Comparison of ENCODE assay signal across 13 cellular contexts in genomic region chr4:57424231-57424897, GRCh38.
DNase-seq lines count a peak whose midpoint lies in the region; TF ChIP-seq lines count a peak whose summit lies in the region.
"Had no signal": no experiment of that assay in that cellular context is flagged by ENCODE, and none has a peak within 500 bp of the region (broad histone marks: within the 10 kb centered on the region; RNA-seq: fewer than 3 reads in every experiment).

No MANE protein-coding gene starts in this region.

- H3K27ac Mint-ChIP-seq in Caco-2 (ENCODE audit: unreplicated experiment), result no peak overlapping the region
- H3K27ac Mint-ChIP-seq in activated naive CD4-positive, alpha-beta T cell treated with anti-CD3 and anti-CD28 coated beads, Interleukin-2, amount 10 ng/mL, durations not matched to agents 7 days and 5 days, result no peak overlapping the region

- H3K4me1 ChIP-seq in Caco-2, result no peaks in the 10 kb centered on the region
- H3K4me1 ChIP-seq: colonic mucosa had no signal

- H3K9me3 ChIP-seq in Caco-2, result no peaks in the 10 kb centered on the region
- H3K9me3 ChIP-seq: colonic mucosa had no signal

- peaks cover 18% of the 10 kb centered on the region for H3K27me3 Mint-ChIP-seq in Caco-2 (ENCODE audit: insufficient read depth, unreplicated experiment)
- no peaks in the 10 kb centered on the region for H3K27me3 Mint-ChIP-seq in activated naive CD4-positive, alpha-beta T cell treated with anti-CD3 and anti-CD28 coated beads, Interleukin-2, amount 10 ng/mL, durations not matched to agents 7 days and 5 days

- H3K36me3 ChIP-seq in Caco-2 (ENCODE audit: control insufficient read depth, insufficient read depth, low read length), result no peaks in the 10 kb centered on the region
- H3K36me3 ChIP-seq: colonic mucosa had no signal

- H3K4me3 Mint-ChIP-seq in Caco-2 (ENCODE audit: unreplicated experiment), result no peak overlapping the region
- no peak overlapping the region for H3K4me3 Mint-ChIP-seq in activated naive CD4-positive, alpha-beta T cell treated with anti-CD3 and anti-CD28 coated beads, Interleukin-2, amount 10 ng/mL, durations not matched to agents 7 days and 5 days

- no peaks in the 10 kb centered on the region; the same call in 1 of the 2 replicates for H3K27me3 ChIP-seq in Caco-2 (replicated peaks; ENCODE audit: control insufficient read depth, insufficient read depth, low read length)
- H3K27me3 ChIP-seq: colonic mucosa had no signal

- BruUV-seq in Caco-2 (replicated peaks; lab: Mats Ljungman, UMichigan), result no TSS peak

- CTCF ChIA-PET in RWPE1 (lab: Yijun Ruan, JAX) (interaction anchor here (0.6 to 2.2 kb wide), 3 partner anchors 11 to 798 kb away, joined by 3 to 15 read pairs (median 3); no protein-coding TSS in a partner anchor), Caco-2 (lab: Charles Lee) (no interaction called here)
- CTCF ChIA-PET in activated naive CD4-positive, alpha-beta T cell treated with anti-CD3 and anti-CD28 coated beads, Interleukin-2, amount 10 ng/mL, durations not matched to agents 7 days and 5 days (lab: Charles Lee), result no interaction called here

- no peak overlapping the region for H3K4me3 ChIP-seq in fibroblast of mammary gland (ENCODE audit: control insufficient read depth, low read depth, low read length)
- no peak overlapping the region for H3K4me3 ChIP-seq in Caco-2 (ENCODE audit: low read depth, low read length)
- H3K4me3 ChIP-seq: colonic mucosa, SK-N-MC had no signal

- H3K27ac ChIP-seq in RWPE1, result peak overlapping the region; percentile 41; the same call in 1 of the 2 replicates
- H3K27ac ChIP-seq: colonic mucosa, SK-N-MC had no signal

- POLR2A ChIA-PET in RWPE1 (lab: Yijun Ruan, JAX; ENCODE audit: low non-redundant PET), result no interaction called here
- POLR2A ChIA-PET in Caco-2 (lab: Charles Lee), result no interaction called here

- no peaks in the 10 kb centered on the region for H3K9me3 Mint-ChIP-seq in Caco-2 (ENCODE audit: unreplicated experiment)
- no peaks in the 10 kb centered on the region for H3K9me3 Mint-ChIP-seq in activated naive CD4-positive, alpha-beta T cell treated with anti-CD3 and anti-CD28 coated beads, Interleukin-2, amount 10 ng/mL, durations not matched to agents 7 days and 5 days

- intact Hi-C loops in Caco-2 (cut with micrococcal nuclease; ENCODE audit: unreplicated experiment), result no loop called here

- H3K36me3 Mint-ChIP-seq in Caco-2 (ENCODE audit: insufficient read depth, unreplicated experiment), result no peaks in the 10 kb centered on the region
- no peaks in the 10 kb centered on the region for H3K36me3 Mint-ChIP-seq in activated naive CD4-positive, alpha-beta T cell treated with anti-CD3 and anti-CD28 coated beads, Interleukin-2, amount 10 ng/mL, durations not matched to agents 7 days and 5 days

- H3K4me1 Mint-ChIP-seq in Caco-2 (ENCODE audit: low read depth, unreplicated experiment), result no peaks in the 10 kb centered on the region
- H3K4me1 Mint-ChIP-seq in activated naive CD4-positive, alpha-beta T cell treated with anti-CD3 and anti-CD28 coated beads, Interleukin-2, amount 10 ng/mL, durations not matched to agents 7 days and 5 days, result no peaks in the 10 kb centered on the region

- DNase-seq in GM04503 (ENCODE audit: low read depth), result peak; percentile 86
- peak; percentile 95 for DNase-seq in RWPE1 (ENCODE audit: low spot score)
- DNase-seq in fibroblast of mammary gland (ENCODE audit: low read depth), result peak; percentile 87
- DNase-seq in renal cortical epithelial cell (ENCODE audit: low read depth), result peak; percentile 92
- no peak for DNase-seq in epidermal melanocyte (ENCODE audit: insufficient read length, low spot score)
- DNase-seq in Caco-2, result no peak
- no peak for DNase-seq in GF-D8 (lab: John Stamatoyannopoulos, UW)
- no peak for DNase-seq in activated naive CD4-positive, alpha-beta T cell treated with anti-CD3 and anti-CD28 coated beads, Interleukin-2, amount 10 ng/mL, durations not matched to agents 7 days and 5 days
- DNase-seq: colonic mucosa; islet precursor cell; NCI-H1417 treated with DMSO at 0.1 percent for 48 hours; stimulated activated naive CD8-positive, alpha-beta T cell treated with anti-CD3 and anti-CD28 coated beads, Interleukin-15, Interleukin-2, amounts not matched to agents 100 U/mL and 50 U/mL, for 24 hours had no signal

- no peak for TF ChIP-seq CTCF in RWPE1 (conservative IDR thresholded peaks at IDR 0.05; ENCODE audit: low read depth)
- no peak for TF ChIP-seq CTCF in fibroblast of mammary gland (conservative IDR thresholded peaks at IDR 0.05; ENCODE audit: control insufficient read depth, insufficient read depth, low read depth, low read length)
- TF ChIP-seq CTCF in Caco-2 (IDR thresholded peaks at IDR 0.05; ENCODE audit: insufficient read depth in 1 of 2, low read depth in 1 of 2, low read length in 1 of 2, severe bottlenecking in 1 of 2, unreplicated experiment in 1 of 2), result no peak

Comparison
In these comparisons a context has a peak if more than half of its experiments do, and no peak if none do; other contexts are left out.
1. DNase-seq: peak in GM04503 (single experiment), RWPE1 (single experiment), fibroblast of mammary gland (single experiment) and renal cortical epithelial cell (single experiment); none in epidermal melanocyte (single experiment), Caco-2 (0 of 2), GF-D8 (single experiment) and activated naive CD4-positive, alpha-beta T cell treated with anti-CD3 and anti-CD28 coated beads, Interleukin-2, amount 10 ng/mL, durations not matched to agents 7 days and 5 days (single experiment).